21 cellular contexts compared by ENCODE assay signal in genomic region chr17:35498429-35499178, GRCh38. TPM values are rescaled to one million over a fixed set of nuclear protein-coding genes. Genes with fewer than 3 reads are reported as not detected.
DNase-seq lines count a peak whose midpoint lies in the region; ATAC-seq, FAIRE-seq and TF ChIP-seq lines count a peak whose summit lies in the region.
"Had no signal": no experiment of that assay in that cellular context is flagged by ENCODE, and none has a peak within 500 bp of the region (broad histone marks: within the 10 kb centered on the region; RNA-seq: fewer than 3 reads in every experiment).

No MANE protein-coding gene starts in this region.

- H3K27me3 Mint-ChIP-seq in CD4-positive, CD25-positive, alpha-beta regulatory T cell, result no peaks in the 10 kb centered on the region
- H3K27me3 Mint-ChIP-seq in CD8-positive, alpha-beta memory T cell, result no peaks in the 10 kb centered on the region
- H3K27me3 Mint-ChIP-seq in astrocyte (ENCODE audit: low read depth, unreplicated experiment) (peaks cover 75% of the 10 kb centered on the region), naive B cell (peaks cover 68 to 86% (median 79%) of the 10 kb centered on the region in 3 donors)

- peak overlapping the region; percentile 22 for H3K4me2 ChIP-seq in astrocyte (ENCODE audit: low read length)

- H3K27me3 ChIP-seq in CD4-positive, CD25-positive, alpha-beta regulatory T cell (ENCODE audit: control insufficient read depth, insufficient read depth, low read length), result no peaks in the 10 kb centered on the region
- H3K27me3 ChIP-seq in CD8-positive, alpha-beta memory T cell (ENCODE audit: insufficient read depth, low read length, poor library complexity, severe bottlenecking), result no peaks in the 10 kb centered on the region
- peaks cover 55% of the 10 kb centered on the region for H3K27me3 ChIP-seq in astrocyte (ENCODE audit: insufficient read depth, low read length)
- H3K27me3 ChIP-seq: ovary had no signal

- CTCF ChIA-PET in CD8-positive, alpha-beta memory T cell (lab: Charles Lee), result interaction anchor here (1.5 to 1.7 kb wide), 2 partner anchors 9 to 11 kb away, joined by 3 to 9 read pairs; no protein-coding TSS in a partner anchor

- TF ChIP-seq CTCF in astrocyte (IDR thresholded peaks at IDR 0.05; ENCODE audit: insufficient read depth, low read depth, low read length), result no peak

- H3K4me3 Mint-ChIP-seq in CD4-positive, CD25-positive, alpha-beta regulatory T cell, result peak overlapping the region in 1 of 4 donors; percentile 43
- H3K4me3 Mint-ChIP-seq in CD8-positive, alpha-beta memory T cell, result peak overlapping the region in 3 of 7 donors; percentile 3 to 52 (median 32)
- H3K4me3 Mint-ChIP-seq in astrocyte (ENCODE audit: unreplicated experiment) (no peak overlapping the region), naive B cell (peak overlapping the region in 6 of 8 donors; percentile 10 to 71 (median 26))
- H3K4me3 Mint-ChIP-seq: HFFc6 had no signal

- peaks cover 40% of the 10 kb centered on the region for H3K36me3 ChIP-seq in CD4-positive, CD25-positive, alpha-beta regulatory T cell (ENCODE audit: control insufficient read depth, insufficient read depth, low read length)
- H3K36me3 ChIP-seq in CD8-positive, alpha-beta memory T cell (ENCODE audit: insufficient read depth, low read length), result peaks cover 5% of the 10 kb centered on the region
- H3K36me3 ChIP-seq in astrocyte (ENCODE audit: insufficient read depth, low read length), result no peaks in the 10 kb centered on the region
- H3K36me3 ChIP-seq: brain microvascular endothelial cell, ovary, stomach had no signal

- peaks cover 3% of the 10 kb centered on the region for H4K20me1 ChIP-seq in astrocyte (ENCODE audit: insufficient read depth, low read length)

- H3K36me3 Mint-ChIP-seq in CD4-positive, CD25-positive, alpha-beta regulatory T cell, result peaks cover 43% of the 10 kb centered on the region
- H3K36me3 Mint-ChIP-seq in CD8-positive, alpha-beta memory T cell, result peaks cover 15 to 69% (median 23%) of the 10 kb centered on the region in 3 donors
- H3K36me3 Mint-ChIP-seq in astrocyte (ENCODE audit: low read depth, unreplicated experiment) (no peaks in the 10 kb centered on the region), naive B cell (peaks cover 8 to 17% of the 10 kb centered on the region in 2 donors)

- H3K9me3 Mint-ChIP-seq in CD4-positive, CD25-positive, alpha-beta regulatory T cell, result peaks cover 0 to 9% (median 1%) of the 10 kb centered on the region in 7 donors
- H3K9me3 Mint-ChIP-seq in CD8-positive, alpha-beta memory T cell, result peaks cover 0 to 6% (median 0%) of the 10 kb centered on the region in 5 donors
- H3K9me3 Mint-ChIP-seq in astrocyte (ENCODE audit: unreplicated experiment) (peaks cover 5% of the 10 kb centered on the region), naive B cell (peaks cover 5 to 22% (median 12%) of the 10 kb centered on the region in 7 donors)
- H3K9me3 Mint-ChIP-seq: HFFc6 had no signal

- no peaks in the 10 kb centered on the region for H3K9me3 ChIP-seq in CD4-positive, CD25-positive, alpha-beta regulatory T cell (ENCODE audit: control insufficient read depth in 2 of 2, low read length in 2 of 2)
- H3K9me3 ChIP-seq in CD8-positive, alpha-beta memory T cell (ENCODE audit: low read length), result no peaks in the 10 kb centered on the region
- no peaks in the 10 kb centered on the region for H3K9me3 ChIP-seq in astrocyte (ENCODE audit: insufficient read depth, low read depth, low read length)
- H3K9me3 ChIP-seq: stomach had no signal

- H3K9ac ChIP-seq in astrocyte (ENCODE audit: low read length), result no peak overlapping the region

- no peak overlapping the region for H3K27ac ChIP-seq in CD4-positive, CD25-positive, alpha-beta regulatory T cell (ENCODE audit: insufficient read depth, low read length, poor library complexity, severe bottlenecking)
- H3K27ac ChIP-seq in CD8-positive, alpha-beta memory T cell (ENCODE audit: low read depth, low read length), result no peak overlapping the region
- no peak overlapping the region for H3K27ac ChIP-seq in astrocyte (ENCODE audit: low read depth, low read length)
- H3K27ac ChIP-seq: brain microvascular endothelial cell, ovary, stomach had no signal

- no peak overlapping the region for H3K4me3 ChIP-seq in CD4-positive, CD25-positive, alpha-beta regulatory T cell (ENCODE audit: low read depth, low read length)
- H3K4me3 ChIP-seq in CD8-positive, alpha-beta memory T cell (ENCODE audit: low read length), result no peak overlapping the region
- H3K4me3 ChIP-seq in astrocyte (ENCODE audit: insufficient read depth, low read depth, low read length), result no peak overlapping the region
- H3K4me3 ChIP-seq: GM12878, ovary had no signal

- H3K79me2 ChIP-seq in astrocyte (ENCODE audit: insufficient read depth, low read length), result no peaks in the 10 kb centered on the region

- ATAC-seq in CD4-positive, CD25-positive, alpha-beta regulatory T cell (ENCODE audit: low read depth in 2 of 2), result no peak
- no peak for ATAC-seq in naive B cell (ENCODE audit: low read depth in 2 of 2)
- ATAC-seq in GM18867 (IDR thresholded peaks at IDR 0.05; ENCODE audit: unreplicated experiment), result no peak
- no peak for ATAC-seq in HG03342 (IDR thresholded peaks at IDR 0.05; ENCODE audit: unreplicated experiment)
- ATAC-seq: GM12878 had no signal

- no peak overlapping the region for H2AFZ ChIP-seq in astrocyte (ENCODE audit: low read depth, low read length)

- H3K4me1 Mint-ChIP-seq in CD4-positive, CD25-positive, alpha-beta regulatory T cell, result peaks cover 34 to 72% (median 48%) of the 10 kb centered on the region in 4 donors
- H3K4me1 Mint-ChIP-seq in CD8-positive, alpha-beta memory T cell, result peaks cover 63 to 87% (median 79%) of the 10 kb centered on the region in 3 donors
- H3K4me1 Mint-ChIP-seq in astrocyte (ENCODE audit: low read depth, unreplicated experiment) (no peaks in the 10 kb centered on the region), naive B cell (peaks cover 10 to 24% (median 18%) of the 10 kb centered on the region in 3 donors)

- DNase-seq in CD4-positive, CD25-positive, alpha-beta regulatory T cell, result no peak
- no peak for DNase-seq in CD8-positive, alpha-beta memory T cell
- no peak for DNase-seq in astrocyte (ENCODE audit: low read depth)
- no peak for DNase-seq in naive B cell
- DNase-seq in NCI-H1105 (lab: John Stamatoyannopoulos, UW), result no peak
- DNase-seq: activated effector memory CD4-positive, alpha-beta T cell treated with Interleukin-2 at 50 U/mL for 16 hours; brain microvascular endothelial cell; C1 segment of cervical spinal cord; HFFc6; Karpas-422; midbrain; NCI-H1436; NCI-H446; ovary; stomach had no signal

- POLR2A ChIA-PET in CD8-positive, alpha-beta memory T cell (lab: Charles Lee), result interaction anchor here (0.5 kb wide), 1 partner anchor 20 kb away, joined by 3 read pairs; no protein-coding TSS in a partner anchor

- peak overlapping the region; percentile 26 to 68 (median 53) for H3K27ac Mint-ChIP-seq in CD4-positive, CD25-positive, alpha-beta regulatory T cell
- peak overlapping the region in 7 of 8 donors; percentile 19 to 88 (median 72) for H3K27ac Mint-ChIP-seq in CD8-positive, alpha-beta memory T cell
- H3K27ac Mint-ChIP-seq in astrocyte (ENCODE audit: unreplicated experiment) (no peak overlapping the region), naive B cell (peak overlapping the region in 4 of 6 donors; percentile 5 to 91 (median 30))
- H3K27ac Mint-ChIP-seq: HFFc6 had no signal

- no peak for FAIRE-seq in astrocyte (lab: Jason Lieb, UNC)
- FAIRE-seq: frontal cortex, islet of Langerhans had no signal

- H3K4me1 ChIP-seq in CD4-positive, CD25-positive, alpha-beta regulatory T cell (ENCODE audit: control insufficient read depth, insufficient read depth, low read length, poor library complexity, severe bottlenecking), result no peaks in the 10 kb centered on the region
- peaks cover 17% of the 10 kb centered on the region for H3K4me1 ChIP-seq in CD8-positive, alpha-beta memory T cell (ENCODE audit: insufficient read depth, low read length)
- no peaks in the 10 kb centered on the region for H3K4me1 ChIP-seq in astrocyte (ENCODE audit: insufficient read depth, low read length)

RNA-seq across cellular contexts. Expression of gene SLFN12L, which starts 38.9 kb away (rescaled TPM):
- 105 TPM for total RNA-seq in CD4-positive, CD25-positive, alpha-beta regulatory T cell
- polyA plus RNA-seq in CD4-positive, CD25-positive, alpha-beta regulatory T cell, result 10 to 100 TPM; 12.7 to 14.6 (median 13.4) TPM
- total RNA-seq in CD8-positive, alpha-beta memory T cell, result 10 to 100 TPM; 48.8 to 50.8 TPM
- 27.5 TPM for polyA plus RNA-seq in CD8-positive, alpha-beta memory T cell
- 0.14 TPM in 1 of 2 replicates, not detected in the other for total RNA-seq in astrocyte
- polyA plus RNA-seq in naive B cell (ENCODE audit: low read depth in 6 of 6), result under 1 TPM in 4 of 6 donors, not detected in 2; 0.09 to 0.23 (median 0.18) TPM
- total RNA-seq: SK-MEL-5 had no signal

RNA-seq across cellular contexts. Expression of gene SLFN13, which starts 50.0 kb away (rescaled TPM):
- total RNA-seq in CD4-positive, CD25-positive, alpha-beta regulatory T cell, result 25.5 TPM
- polyA plus RNA-seq in CD4-positive, CD25-positive, alpha-beta regulatory T cell, result 1 to 10 TPM; 4.9 to 6.2 (median 5.1) TPM
- total RNA-seq in CD8-positive, alpha-beta memory T cell, result 10 to 100 TPM; 23.0 to 24.4 TPM
- polyA plus RNA-seq in CD8-positive, alpha-beta memory T cell, result 7.0 TPM
- 1.5 and 2.7 TPM in 2 replicates for total RNA-seq in astrocyte
- 1 to 10 TPM in 5 of 6 donors, under 1 TPM in 1; 0.54 to 5.6 (median 4.1) TPM for polyA plus RNA-seq in naive B cell (ENCODE audit: low read depth in 6 of 6)
- total RNA-seq: SK-MEL-5 had no signal

Comparison
In these comparisons a context has a peak if more than half of its experiments do, and no peak if none do; other contexts are left out.
1. RNA of gene SLFN12L, which starts 38.9 kb away (total RNA-seq): 105 TPM in CD4-positive, CD25-positive, alpha-beta regulatory T cell (single experiment) and 48.8 to 50.8 TPM in CD8-positive, alpha-beta memory T cell; 0.14 TPM in astrocyte; every median in the first group is over 10 times any median in the second.